1 cellular context compared by ENCODE assay signal in genomic region chr20:47334022-47334551, GRCh38.
A peak's percentile ranks its signal among the peaks of the same experiment; 100 is the strongest.
TF ChIP-seq lines count a peak whose summit lies in the region.

No MANE protein-coding gene starts in this region.

TF ChIP-seq in HepG2, 621 proteins besides CTCF, POLR2A, EP300 and RAD21 (continued from another document and continues in another):
- no peak for TF ChIP-seq DR1 (CRISPR knock-in tag; IDR thresholded peaks at IDR 0.05)
- TF ChIP-seq ZNF329 (CRISPR knock-in tag; IDR thresholded peaks at IDR 0.05; ENCODE audit: low read depth) = no peak
- no peak for TF ChIP-seq MTA1 (CRISPR knock-in tag; IDR thresholded peaks at IDR 0.05; ENCODE audit: borderline replicate concordance)
- TF ChIP-seq PBX3 (CRISPR knock-in tag; IDR thresholded peaks at IDR 0.05; ENCODE audit: borderline replicate concordance) = no peak
- peak; percentile 96 for TF ChIP-seq FOXA3 (CRISPR knock-in tag; IDR thresholded peaks at IDR 0.05)
- no peak for TF ChIP-seq HNF4G (IDR thresholded peaks at IDR 0.05; ENCODE audit: borderline replicate concordance, low read depth, low read length)
- no peak for TF ChIP-seq HNF4G (CRISPR knock-in tag; IDR thresholded peaks at IDR 0.05; ENCODE audit: borderline replicate concordance, low read depth)
- TF ChIP-seq PAWR (CRISPR knock-in tag; IDR thresholded peaks at IDR 0.05; ENCODE audit: borderline replicate concordance) = no peak
- TF ChIP-seq, protein P1, sequence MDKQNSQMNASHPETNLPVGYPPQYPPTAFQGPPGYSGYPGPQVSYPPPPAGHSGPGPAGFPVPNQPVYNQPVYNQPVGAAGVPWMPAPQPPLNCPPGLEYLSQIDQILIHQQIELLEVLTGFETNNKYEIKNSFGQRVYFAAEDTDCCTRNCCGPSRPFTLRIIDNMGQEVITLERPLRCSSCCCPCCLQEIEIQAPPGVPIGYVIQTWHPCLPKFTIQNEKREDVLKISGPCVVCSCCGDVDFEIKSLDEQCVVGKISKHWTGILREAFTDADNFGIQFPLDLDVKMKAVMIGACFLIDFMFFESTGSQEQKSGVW (CRISPR knock-in tag; IDR thresholded peaks at IDR 0.05; ENCODE audit: borderline replicate concordance) = no peak
- no peak; the same call in 1 of the 2 replicates for TF ChIP-seq SPEN (CRISPR knock-in tag; IDR thresholded peaks at IDR 0.05; ENCODE audit: low read depth)
- TF ChIP-seq XBP1 (CRISPR knock-in tag; IDR thresholded peaks at IDR 0.05) = no peak; the same call in 1 of the 2 replicates
- TF ChIP-seq ZNF496 (CRISPR knock-in tag; IDR thresholded peaks at IDR 0.05; ENCODE audit: insufficient replicate concordance) = no peak
- TF ChIP-seq TOPORS (CRISPR knock-in tag; IDR thresholded peaks at IDR 0.05) = no peak
- TF ChIP-seq, protein P2, sequence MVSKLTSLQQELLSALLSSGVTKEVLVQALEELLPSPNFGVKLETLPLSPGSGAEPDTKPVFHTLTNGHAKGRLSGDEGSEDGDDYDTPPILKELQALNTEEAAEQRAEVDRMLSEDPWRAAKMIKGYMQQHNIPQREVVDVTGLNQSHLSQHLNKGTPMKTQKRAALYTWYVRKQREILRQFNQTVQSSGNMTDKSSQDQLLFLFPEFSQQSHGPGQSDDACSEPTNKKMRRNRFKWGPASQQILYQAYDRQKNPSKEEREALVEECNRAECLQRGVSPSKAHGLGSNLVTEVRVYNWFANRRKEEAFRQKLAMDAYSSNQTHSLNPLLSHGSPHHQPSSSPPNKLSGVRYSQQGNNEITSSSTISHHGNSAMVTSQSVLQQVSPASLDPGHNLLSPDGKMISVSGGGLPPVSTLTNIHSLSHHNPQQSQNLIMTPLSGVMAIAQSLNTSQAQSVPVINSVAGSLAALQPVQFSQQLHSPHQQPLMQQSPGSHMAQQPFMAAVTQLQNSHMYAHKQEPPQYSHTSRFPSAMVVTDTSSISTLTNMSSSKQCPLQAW (CRISPR knock-in tag; IDR thresholded peaks at IDR 0.05) = peak; percentile 76
- no peak for TF ChIP-seq HNRNPL (IDR thresholded peaks at IDR 0.05; ENCODE audit: low read depth, low read length)
- no peak for TF ChIP-seq ZNF333 (CRISPR knock-in tag; IDR thresholded peaks at IDR 0.05; ENCODE audit: borderline replicate concordance)
- no peak for TF ChIP-seq TBP (CRISPR knock-in tag; IDR thresholded peaks at IDR 0.05)
- TF ChIP-seq CREB1 (IDR thresholded peaks at IDR 0.05) = no peak
- peak; percentile 82 for TF ChIP-seq CREB1 (CRISPR knock-in tag; IDR thresholded peaks at IDR 0.05)
- TF ChIP-seq ZNF484 (CRISPR knock-in tag; IDR thresholded peaks at IDR 0.05; ENCODE audit: borderline replicate concordance, low read depth) = no peak
- TF ChIP-seq ZNF263 (CRISPR knock-in tag; IDR thresholded peaks at IDR 0.05) = no peak
- TF ChIP-seq USF2 (IDR thresholded peaks at IDR 0.05; ENCODE audit: low read depth, low read length) = peak; percentile 72
- TF ChIP-seq USF2 (CRISPR knock-in tag; IDR thresholded peaks at IDR 0.05; ENCODE audit: borderline replicate concordance) = peak; percentile 56; the same call in 1 of the 2 replicates
- TF ChIP-seq ZBTB21 (CRISPR knock-in tag; IDR thresholded peaks at IDR 0.05) = peak; percentile 15; the same call in 1 of the 2 replicates
- peak; percentile 72; the same call in 1 of the 2 replicates for TF ChIP-seq JUNB (CRISPR knock-in tag; IDR thresholded peaks at IDR 0.05; ENCODE audit: borderline replicate concordance)
- no peak for TF ChIP-seq BORCS8-MEF2B (CRISPR knock-in tag; IDR thresholded peaks at IDR 0.05)
- peak; percentile 91 for TF ChIP-seq RCOR2 (CRISPR knock-in tag; IDR thresholded peaks at IDR 0.05)
- TF ChIP-seq HBP1 (CRISPR knock-in tag; IDR thresholded peaks at IDR 0.05; ENCODE audit: low read depth) = peak; percentile 48; the same call in 1 of the 2 replicates
- TF ChIP-seq ZNF704 (CRISPR knock-in tag; IDR thresholded peaks at IDR 0.05; ENCODE audit: borderline replicate concordance) = no peak
- peak; percentile 42; the same call in 1 of the 2 replicates for TF ChIP-seq YEATS2 (CRISPR knock-in tag; IDR thresholded peaks at IDR 0.05; ENCODE audit: borderline replicate concordance)
- TF ChIP-seq MAFF (IDR thresholded peaks at IDR 0.05; ENCODE audit: low read depth, low read length) = peak; percentile 62
- TF ChIP-seq RFXAP (CRISPR knock-in tag; IDR thresholded peaks at IDR 0.05; ENCODE audit: borderline replicate concordance) = peak; percentile 42; the same call in 1 of the 2 replicates
- TF ChIP-seq ETV5 (CRISPR knock-in tag; IDR thresholded peaks at IDR 0.05; ENCODE audit: borderline replicate concordance) = peak; percentile 99
- TF ChIP-seq KDM5A (IDR thresholded peaks at IDR 0.05; ENCODE audit: borderline replicate concordance, low read length) = 0 out of 2 replicates have a peak, but pooled peaks have one; percentile 7
- TF ChIP-seq GMEB2 (CRISPR knock-in tag; IDR thresholded peaks at IDR 0.05; ENCODE audit: low read depth) = no peak
- 0 out of 2 replicates have a peak, but pooled peaks have one; percentile 15 for TF ChIP-seq ZSCAN29 (CRISPR knock-in tag; conservative IDR thresholded peaks at IDR 0.05)
- TF ChIP-seq RBAK (CRISPR knock-in tag; IDR thresholded peaks at IDR 0.05) = no peak
- no peak for TF ChIP-seq GLI4 (CRISPR knock-in tag; IDR thresholded peaks at IDR 0.05; ENCODE audit: borderline replicate concordance)
- TF ChIP-seq MYC (CRISPR knock-in tag; IDR thresholded peaks at IDR 0.05; ENCODE audit: borderline replicate concordance) = no peak
- TF ChIP-seq SALL1 (CRISPR knock-in tag; IDR thresholded peaks at IDR 0.05) = peak; percentile 73; the same call in 1 of the 2 replicates
- TF ChIP-seq ONECUT2 (CRISPR knock-in tag; IDR thresholded peaks at IDR 0.05) = 0 out of 2 replicates have a peak, but pooled peaks have one; percentile 17
- peak; percentile 94 for TF ChIP-seq ERF (CRISPR knock-in tag; IDR thresholded peaks at IDR 0.05)
- no peak for TF ChIP-seq ZNF724P (CRISPR knock-in tag; IDR thresholded peaks at IDR 0.05; ENCODE audit: borderline replicate concordance)
- TF ChIP-seq SP2 (CRISPR knock-in tag; IDR thresholded peaks at IDR 0.05) = no peak
- peak; percentile 69 for TF ChIP-seq THAP11 (CRISPR knock-in tag; IDR thresholded peaks at IDR 0.05)
- TF ChIP-seq, protein P3, sequence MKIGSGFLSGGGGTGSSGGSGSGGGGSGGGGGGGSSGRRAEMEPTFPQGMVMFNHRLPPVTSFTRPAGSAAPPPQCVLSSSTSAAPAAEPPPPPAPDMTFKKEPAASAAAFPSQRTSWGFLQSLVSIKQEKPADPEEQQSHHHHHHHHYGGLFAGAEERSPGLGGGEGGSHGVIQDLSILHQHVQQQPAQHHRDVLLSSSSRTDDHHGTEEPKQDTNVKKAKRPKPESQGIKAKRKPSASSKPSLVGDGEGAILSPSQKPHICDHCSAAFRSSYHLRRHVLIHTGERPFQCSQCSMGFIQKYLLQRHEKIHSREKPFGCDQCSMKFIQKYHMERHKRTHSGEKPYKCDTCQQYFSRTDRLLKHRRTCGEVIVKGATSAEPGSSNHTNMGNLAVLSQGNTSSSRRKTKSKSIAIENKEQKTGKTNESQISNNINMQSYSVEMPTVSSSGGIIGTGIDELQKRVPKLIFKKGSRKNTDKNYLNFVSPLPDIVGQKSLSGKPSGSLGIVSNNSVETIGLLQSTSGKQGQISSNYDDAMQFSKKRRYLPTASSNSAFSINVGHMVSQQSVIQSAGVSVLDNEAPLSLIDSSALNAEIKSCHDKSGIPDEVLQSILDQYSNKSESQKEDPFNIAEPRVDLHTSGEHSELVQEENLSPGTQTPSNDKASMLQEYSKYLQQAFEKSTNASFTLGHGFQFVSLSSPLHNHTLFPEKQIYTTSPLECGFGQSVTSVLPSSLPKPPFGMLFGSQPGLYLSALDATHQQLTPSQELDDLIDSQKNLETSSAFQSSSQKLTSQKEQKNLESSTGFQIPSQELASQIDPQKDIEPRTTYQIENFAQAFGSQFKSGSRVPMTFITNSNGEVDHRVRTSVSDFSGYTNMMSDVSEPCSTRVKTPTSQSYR (CRISPR knock-in tag; IDR thresholded peaks at IDR 0.05; ENCODE audit: borderline replicate concordance) = no peak
- TF ChIP-seq, protein P4, sequence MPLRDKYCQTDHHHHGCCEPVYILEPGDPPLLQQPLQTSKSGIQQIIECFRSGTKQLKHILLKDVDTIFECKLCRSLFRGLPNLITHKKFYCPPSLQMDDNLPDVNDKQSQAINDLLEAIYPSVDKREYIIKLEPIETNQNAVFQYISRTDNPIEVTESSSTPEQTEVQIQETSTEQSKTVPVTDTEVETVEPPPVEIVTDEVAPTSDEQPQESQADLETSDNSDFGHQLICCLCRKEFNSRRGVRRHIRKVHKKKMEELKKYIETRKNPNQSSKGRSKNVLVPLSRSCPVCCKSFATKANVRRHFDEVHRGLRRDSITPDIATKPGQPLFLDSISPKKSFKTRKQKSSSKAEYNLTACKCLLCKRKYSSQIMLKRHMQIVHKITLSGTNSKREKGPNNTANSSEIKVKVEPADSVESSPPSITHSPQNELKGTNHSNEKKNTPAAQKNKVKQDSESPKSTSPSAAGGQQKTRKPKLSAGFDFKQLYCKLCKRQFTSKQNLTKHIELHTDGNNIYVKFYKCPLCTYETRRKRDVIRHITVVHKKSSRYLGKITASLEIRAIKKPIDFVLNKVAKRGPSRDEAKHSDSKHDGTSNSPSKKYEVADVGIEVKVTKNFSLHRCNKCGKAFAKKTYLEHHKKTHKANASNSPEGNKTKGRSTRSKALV (CRISPR knock-in tag; IDR thresholded peaks at IDR 0.05) = no peak
- TF ChIP-seq ZNF569 (CRISPR knock-in tag; IDR thresholded peaks at IDR 0.05; ENCODE audit: borderline replicate concordance) = no peak
- TF ChIP-seq ZSCAN22 (CRISPR knock-in tag; IDR thresholded peaks at IDR 0.05) = no peak
- peak; percentile 95 for TF ChIP-seq JUN (CRISPR knock-in tag; IDR thresholded peaks at IDR 0.05)
- TF ChIP-seq NFIC (IDR thresholded peaks at IDR 0.05; ENCODE audit: low read length) = peak; percentile 62; the same call in 1 of the 2 replicates
- TF ChIP-seq, protein P5, sequence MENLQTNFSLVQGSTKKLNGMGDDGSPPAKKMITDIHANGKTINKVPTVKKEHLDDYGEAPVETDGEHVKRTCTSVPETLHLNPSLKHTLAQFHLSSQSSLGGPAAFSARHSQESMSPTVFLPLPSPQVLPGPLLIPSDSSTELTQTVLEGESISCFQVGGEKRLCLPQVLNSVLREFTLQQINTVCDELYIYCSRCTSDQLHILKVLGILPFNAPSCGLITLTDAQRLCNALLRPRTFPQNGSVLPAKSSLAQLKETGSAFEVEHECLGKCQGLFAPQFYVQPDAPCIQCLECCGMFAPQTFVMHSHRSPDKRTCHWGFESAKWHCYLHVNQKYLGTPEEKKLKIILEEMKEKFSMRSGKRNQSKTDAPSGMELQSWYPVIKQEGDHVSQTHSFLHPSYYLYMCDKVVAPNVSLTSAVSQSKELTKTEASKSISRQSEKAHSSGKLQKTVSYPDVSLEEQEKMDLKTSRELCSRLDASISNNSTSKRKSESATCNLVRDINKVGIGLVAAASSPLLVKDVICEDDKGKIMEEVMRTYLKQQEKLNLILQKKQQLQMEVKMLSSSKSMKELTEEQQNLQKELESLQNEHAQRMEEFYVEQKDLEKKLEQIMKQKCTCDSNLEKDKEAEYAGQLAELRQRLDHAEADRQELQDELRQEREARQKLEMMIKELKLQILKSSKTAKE (CRISPR knock-in tag; IDR thresholded peaks at IDR 0.05; ENCODE audit: borderline replicate concordance) = peak; percentile 80; the same call in 1 of the 2 replicates
- no peak for TF ChIP-seq FOXM1 (CRISPR knock-in tag; IDR thresholded peaks at IDR 0.05)
